ENCODE assay signal across 21 cellular contexts in genomic region chr1:58660105-58660504, GRCh38. TPM values are rescaled to one million over a fixed set of nuclear protein-coding genes. Genes with fewer than 3 reads are reported as not detected.
DNase-seq lines count a peak whose midpoint lies in the region; ATAC-seq, FAIRE-seq and TF ChIP-seq lines count a peak whose summit lies in the region.
"Had no signal": no experiment of that assay in that cellular context is flagged by ENCODE, and none has a peak within 500 bp of the region (broad histone marks: within the 10 kb centered on the region; RNA-seq: fewer than 3 reads in every experiment).

No MANE protein-coding gene starts in this region.

- 44 to 74% methylated on average over 4 of the region's 4 CpGs for WGBS in testis, 2 donors

- no peaks in the 10 kb centered on the region for H3K27me3 ChIP-seq in astrocyte (ENCODE audit: insufficient read depth, low read length)
- no peaks in the 10 kb centered on the region for H3K27me3 ChIP-seq in testis

- no peak overlapping the region for H3K4me2 ChIP-seq in astrocyte (ENCODE audit: low read length)

- H3K9me3 Mint-ChIP-seq in astrocyte (ENCODE audit: unreplicated experiment), result no peaks in the 10 kb centered on the region
- no peaks in the 10 kb centered on the region for H3K9me3 Mint-ChIP-seq in nephron

- TF ChIP-seq CTCF in astrocyte (IDR thresholded peaks at IDR 0.05; ENCODE audit: insufficient read depth, low read depth, low read length) (no peak), nephron (IDR thresholded peaks at IDR 0.05; ENCODE audit: unreplicated experiment in 3 of 3) (no peak), testis (IDR thresholded peaks at IDR 0.05) (no peak)

- H3K4me3 ChIP-seq in astrocyte (ENCODE audit: insufficient read depth, low read depth, low read length) (no peak overlapping the region), testis (no peak overlapping the region)

- TF ChIP-seq POLR2A in testis (IDR thresholded peaks at IDR 0.05), result no peak

- no peaks in the 10 kb centered on the region for H4K20me1 ChIP-seq in astrocyte (ENCODE audit: insufficient read depth, low read length)

- H3K36me3 Mint-ChIP-seq in astrocyte (ENCODE audit: low read depth, unreplicated experiment), result peaks cover 2% of the 10 kb centered on the region
- peaks cover 75% of the 10 kb centered on the region for H3K36me3 Mint-ChIP-seq in nephron (ENCODE audit: low read depth)

- H3K27me3 Mint-ChIP-seq in astrocyte (ENCODE audit: low read depth, unreplicated experiment), result no peaks in the 10 kb centered on the region
- no peaks in the 10 kb centered on the region for H3K27me3 Mint-ChIP-seq in nephron (ENCODE audit: low read depth)

- no peaks in the 10 kb centered on the region for H3K9me3 ChIP-seq in astrocyte (ENCODE audit: insufficient read depth, low read depth, low read length)
- H3K9me3 ChIP-seq in testis, result no peaks in the 10 kb centered on the region

- H3K4me1 Mint-ChIP-seq in astrocyte (ENCODE audit: low read depth, unreplicated experiment) (peaks cover 1% of the 10 kb centered on the region), nephron (no peaks in the 10 kb centered on the region)

- no peak overlapping the region for H3K27ac ChIP-seq in astrocyte (ENCODE audit: low read depth, low read length)
- H3K27ac ChIP-seq in testis, result no peak overlapping the region
- H3K27ac ChIP-seq: HL-60 had no signal

- H3K4me3 Mint-ChIP-seq in astrocyte (ENCODE audit: unreplicated experiment) (no peak overlapping the region), nephron (no peak overlapping the region)

- H2AFZ ChIP-seq in astrocyte (ENCODE audit: low read depth, low read length), result no peak overlapping the region

- DNase-seq in Caki2 (ENCODE audit: low read depth), result peak; percentile 24
- DNase-seq in astrocyte (ENCODE audit: low read depth), result no peak
- peak; percentile 69 for DNase-seq in kidney tubule cell (ENCODE audit: low spot score)
- DNase-seq in nucleus accumbens (lab: John Stamatoyannopoulos, UW), result no peak
- no peak for DNase-seq in effector CD4-positive, alpha-beta T cell
- no peak for DNase-seq in testis
- DNase-seq: C1 segment of cervical spinal cord, COR-L47, NCI-H1417 treated with DMSO at 0.1 percent for 48 hours, NCI-H1930, NCI-H2171, NCI-H446, NCI-H69, RPMI8226, SIG-M5 had no signal

- no peaks in the 10 kb centered on the region for H3K4me1 ChIP-seq in astrocyte (ENCODE audit: insufficient read depth, low read length)
- H3K4me1 ChIP-seq in testis, result no peaks in the 10 kb centered on the region

- in situ Hi-C loops in Caki2 (cut with HindIII; ENCODE audit: low pct_unique_long_range_greater_than_20kb, low sequenced_read_pairs), result no loop called here

- intact Hi-C loops in testis (cut with DNase I; ENCODE audit: low total_unique reads), result no loop called here

- H3K27ac Mint-ChIP-seq in astrocyte (ENCODE audit: unreplicated experiment) (peak overlapping the region; percentile 34), nephron (peak overlapping the region; percentile 43 to 94 (median 90))

- ATAC-seq in HG03135 (IDR thresholded peaks at IDR 0.05; ENCODE audit: unreplicated experiment), result no peak

- FAIRE-seq in astrocyte (lab: Jason Lieb, UNC), result no peak
- FAIRE-seq: GM19239, H54, HTR-8/SVneo had no signal

- H3K36me3 ChIP-seq in astrocyte (ENCODE audit: insufficient read depth, low read length) (peaks cover 65% of the 10 kb centered on the region), testis (ENCODE audit: low read depth, missing control alignments) (no peaks in the 10 kb centered on the region)

- H3K79me2 ChIP-seq in astrocyte (ENCODE audit: insufficient read depth, low read length), result no peaks in the 10 kb centered on the region

- H3K9ac ChIP-seq in astrocyte (ENCODE audit: low read length), result no peak overlapping the region

RNA-seq across cellular contexts. Expression of gene MYSM1, which starts 39.8 kb away (rescaled TPM):
- 2.4 and 2.5 TPM in 2 replicates for total RNA-seq in Caki2 (2014; rRNA removed; shearing (Covaris generic); ENCODE audit: low replicate concordance)
- total RNA-seq in astrocyte, result 32.3 and 38.1 TPM in 2 replicates
- 10 to 100 TPM; 28.3 to 29.1 TPM for total RNA-seq in testis
- 13.0 TPM for polyA plus RNA-seq in testis (ENCODE audit: insufficient read depth, low read depth, low replicate concordance)

Comparison
In these comparisons a context has a peak if more than half of its experiments do, and no peak if none do; other contexts are left out.
1. DNase-seq: peak in Caki2 (single experiment) and kidney tubule cell (single experiment); none in astrocyte (single experiment), nucleus accumbens (0 of 56), effector CD4-positive, alpha-beta T cell (single experiment) and testis (single experiment).